ENCODE assay signal across 8 cellular contexts in the genomic region with DNA sequence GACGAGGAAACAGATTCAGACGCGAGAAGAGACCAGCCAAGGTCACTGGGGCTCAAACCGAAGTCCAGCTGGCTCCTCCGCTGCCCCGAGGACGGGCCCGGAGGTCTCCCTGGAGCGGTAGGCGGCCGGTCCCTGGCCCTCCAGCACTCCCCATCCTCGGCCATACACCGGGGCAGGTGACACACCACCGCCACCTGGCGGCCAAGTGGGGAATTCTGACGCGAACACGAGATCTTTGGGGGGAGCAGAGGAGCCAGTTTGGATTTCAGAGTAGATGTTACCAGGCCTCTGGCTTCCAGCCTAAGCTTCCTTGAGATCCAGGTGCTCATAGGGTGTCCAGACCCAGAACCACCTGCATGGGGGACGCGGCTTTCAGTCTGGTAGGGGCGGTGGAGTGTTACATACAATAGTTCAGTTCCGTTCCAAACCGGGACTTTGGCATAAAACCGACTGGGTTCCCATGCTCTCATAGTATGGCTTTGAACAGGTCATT. TPM values are rescaled to one million over a fixed set of nuclear protein-coding genes. Genes with fewer than 3 reads are reported as not detected.
DNase-seq lines count a peak whose midpoint lies in the region; ATAC-seq, FAIRE-seq and TF ChIP-seq lines count a peak whose summit lies in the region.

No MANE protein-coding gene starts in this region.

- intact Hi-C loops in Right ventricle myocardium inferior (cut with DNase I), result loop anchor here (2.0 to 10.0 kb wide), 2 partner anchors 396 to 504 kb away; no protein-coding TSS in a partner anchor

- peak; percentile 100 for TF ChIP-seq CTCF in progenitor cell of endocrine pancreas (IDR thresholded peaks at IDR 0.05; ENCODE audit: unreplicated experiment)

- no peak overlapping the region for H3K4me3 Mint-ChIP-seq in progenitor cell of endocrine pancreas (ENCODE audit: low read depth)

- no peak overlapping the region for H3K27ac Mint-ChIP-seq in progenitor cell of endocrine pancreas

- no peaks in the 10 kb centered on the region for H3K4me1 Mint-ChIP-seq in progenitor cell of endocrine pancreas (ENCODE audit: low read depth)

- peak; percentile 23 for DNase-seq in DMS153 (lab: John Stamatoyannopoulos, UW)
- peak; percentile 4 for DNase-seq in KG1 (lab: John Stamatoyannopoulos, UW)
- DNase-seq in SK-N-DZ (ENCODE audit: low spot score), result peak; percentile 75
- peak; percentile 57 for DNase-seq in activated gamma-delta T cell treated with anti-CD3 and anti-CD28 coated beads, Interleukin-2, amount 50 U/mL, for 16 hours (ENCODE audit: low read depth)
- DNase-seq in Right ventricle myocardium inferior (ENCODE audit: missing footprints), result peak; percentile 81
- DNase-seq in progenitor cell of endocrine pancreas (ENCODE audit: low spot score, unreplicated experiment), result peak; percentile 90
- DNase-seq in urothelium cell line (ENCODE audit: low spot score), result peak; percentile 89

- peak; percentile 66 for FAIRE-seq in urothelium cell line (lab: Jason Lieb, UNC)

- H3K27me3 Mint-ChIP-seq in progenitor cell of endocrine pancreas, result peaks cover 49% of the 10 kb centered on the region

- no peaks in the 10 kb centered on the region for H3K9me3 Mint-ChIP-seq in progenitor cell of endocrine pancreas (ENCODE audit: low read depth)

- ATAC-seq in Right ventricle myocardium inferior (peak; percentile 50), HG02571 (IDR thresholded peaks at IDR 0.05; ENCODE audit: unreplicated experiment) (no peak)

- no peaks in the 10 kb centered on the region for H3K36me3 Mint-ChIP-seq in progenitor cell of endocrine pancreas (ENCODE audit: insufficient read depth)

RNA-seq across cellular contexts. Expression of a gene that starts 16.1 kb away (rescaled TPM):
- not detected in 2 replicates for polyA plus RNA-seq in SK-N-DZ (2014; cell fraction: cytosol; rRNA removed)
- polyA plus RNA-seq in SK-N-DZ (2014; cell fraction: nucleus; rRNA removed), result not detected in 2 replicates
- total RNA-seq in Right ventricle myocardium inferior (not detected), progenitor cell of endocrine pancreas (not detected in 2 replicates)

Comparison
In these comparisons a context has a peak if more than half of its experiments do, and no peak if none do; other contexts are left out.
1. DNase-seq: peak in every context shown above with its lines; median percentile 90 in progenitor cell of endocrine pancreas; 89 in urothelium cell line; 81 in Right ventricle myocardium inferior; 75 in SK-N-DZ; 57 in activated gamma-delta T cell treated with anti-CD3 and anti-CD28 coated beads, Interleukin-2, amount 50 U/mL, for 16 hours; 23 in DMS153; 4 in KG1.